In the genomic region with DNA sequence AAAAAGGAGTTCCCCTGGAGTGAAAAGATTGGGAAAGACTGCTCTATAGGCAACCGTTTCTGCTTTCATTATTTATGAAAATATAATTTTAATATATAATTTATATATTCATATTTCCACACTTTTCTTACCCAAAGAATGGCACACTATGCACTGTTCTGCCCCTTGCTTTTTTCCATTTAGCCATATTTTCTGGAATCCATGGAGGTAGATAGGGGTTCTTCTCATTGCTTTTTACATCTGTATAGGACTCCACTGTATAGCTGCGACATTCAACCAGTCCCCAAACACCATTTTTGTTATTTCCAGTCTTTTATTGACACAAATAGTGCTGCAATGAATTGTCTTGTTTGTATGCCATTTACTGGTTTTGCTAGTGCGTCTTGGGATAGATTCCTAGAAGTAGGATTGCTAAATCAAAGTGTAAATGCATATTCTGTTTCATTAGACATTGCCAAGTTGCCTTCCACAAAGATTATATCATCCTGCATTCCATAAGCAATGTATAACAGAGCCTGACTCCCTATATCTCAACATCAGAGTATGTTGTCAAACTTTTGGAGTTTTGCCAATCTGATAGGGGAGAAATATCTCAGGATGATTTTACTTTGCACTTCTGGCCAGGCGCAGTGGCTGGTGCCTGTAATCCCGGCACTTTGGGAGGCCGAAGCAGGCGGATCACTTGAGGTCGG, we compare ENCODE assay signal across 19 cellular contexts. TPM values are rescaled to one million over a fixed set of nuclear protein-coding genes. Genes with fewer than 3 reads are reported as not detected.
DNase-seq lines count a peak whose midpoint lies in the region; ATAC-seq and TF ChIP-seq lines count a peak whose summit lies in the region.
"Had no signal": no experiment of that assay in that cellular context is flagged by ENCODE, and none has a peak within 500 bp of the region (broad histone marks: within the 10 kb centered on the region; RNA-seq: fewer than 3 reads in every experiment).

No MANE protein-coding gene starts in this region.

- H3K4me1 ChIP-seq in adipocyte (ENCODE audit: control insufficient read depth, insufficient read depth, low read length), result peaks cover 12% of the 10 kb centered on the region
- H3K4me1 ChIP-seq: ascending aorta, esophagus muscularis mucosa, upper lobe of right lung had no signal

- no peaks in the 10 kb centered on the region for H3K9me3 Mint-ChIP-seq in immature natural killer cell
- H3K9me3 Mint-ChIP-seq: dendritic cell treated with granulocyte-macrophage colony-stimulating factor and Interleukin-4, amounts not matched to agents 40 ng/mL and 50 ng/mL, for 4 days had no signal

- H3K4me1 Mint-ChIP-seq in immature natural killer cell, result peaks cover 5 to 15% of the 10 kb centered on the region in 2 donors
- H3K4me1 Mint-ChIP-seq: naive B cell had no signal

- H3K27me3 Mint-ChIP-seq in immature natural killer cell (ENCODE audit: low read depth in 3 of 3), result peaks cover 6 to 20% (median 13%) of the 10 kb centered on the region in 3 donors

- no peaks in the 10 kb centered on the region for H3K27me3 ChIP-seq in adipocyte (replicated peaks; ENCODE audit: control insufficient read depth, insufficient read depth, low read length)
- H3K27me3 ChIP-seq: ascending aorta, esophagus muscularis mucosa, upper lobe of right lung had no signal

- ATAC-seq in GM21381 (IDR thresholded peaks at IDR 0.05; ENCODE audit: unreplicated experiment) (no peak), HG03439 (IDR thresholded peaks at IDR 0.05; ENCODE audit: unreplicated experiment) (no peak)
- ATAC-seq: Right ventricle myocardium inferior, upper lobe of right lung had no signal

- H3K4me3 Mint-ChIP-seq in immature natural killer cell, result no peak overlapping the region
- H3K4me3 Mint-ChIP-seq: dendritic cell treated with granulocyte-macrophage colony-stimulating factor and Interleukin-4, amounts not matched to agents 40 ng/mL and 50 ng/mL, for 4 days; naive B cell had no signal

- H3K36me3 Mint-ChIP-seq in immature natural killer cell, result no peaks in the 10 kb centered on the region
- H3K36me3 Mint-ChIP-seq: naive B cell had no signal

- H3K9ac ChIP-seq in adipocyte (ENCODE audit: low read length), result no peak overlapping the region

- no peaks in the 10 kb centered on the region for H3K36me3 ChIP-seq in adipocyte (ENCODE audit: control insufficient read depth, insufficient read depth, low read length, severe bottlenecking)
- H3K36me3 ChIP-seq: ascending aorta, esophagus muscularis mucosa, upper lobe of right lung had no signal

- H3K9me3 ChIP-seq in adipocyte (ENCODE audit: control insufficient read depth, low read length), result no peaks in the 10 kb centered on the region
- H3K9me3 ChIP-seq: ascending aorta, esophagus muscularis mucosa, upper lobe of right lung had no signal

- TF ChIP-seq CTCF in AG04449 (IDR thresholded peaks at IDR 0.05; ENCODE audit: insufficient read depth, low read length, missing control alignments), result no peak
- TF ChIP-seq CTCF in fibroblast of the aortic adventitia (IDR thresholded peaks at IDR 0.05; ENCODE audit: insufficient read depth, low read length), result no peak

- CTCF ChIA-PET in AG04449 (lab: Yijun Ruan, JAX), result interaction anchor here (2.3 to 3.0 kb wide), 2 partner anchors 40 to 192 kb away, joined by 7 to 10 read pairs; no protein-coding TSS in a partner anchor

- POLR2A ChIA-PET in AG04449 (lab: Yijun Ruan, JAX), result interaction anchor here (0.6 kb wide), 1 partner anchor 240 kb away, joined by 3 read pairs; no protein-coding TSS in a partner anchor

- H3K4me3 ChIP-seq in AG04449 (ENCODE audit: low read depth, low read length), result no peak overlapping the region
- no peak overlapping the region for H3K4me3 ChIP-seq in adipocyte (ENCODE audit: low read length)
- no peak overlapping the region for H3K4me3 ChIP-seq in fibroblast of the aortic adventitia (ENCODE audit: low read depth, low read length)
- H3K4me3 ChIP-seq: ascending aorta, esophagus muscularis mucosa, upper lobe of right lung had no signal

- H3K27ac Mint-ChIP-seq in immature natural killer cell, result no peak overlapping the region
- H3K27ac Mint-ChIP-seq: dendritic cell treated with granulocyte-macrophage colony-stimulating factor and Interleukin-4, amounts not matched to agents 40 ng/mL and 50 ng/mL, for 4 days; naive B cell had no signal

- DNase-seq in AG04449 (ENCODE audit: low read depth, low spot score) (peak; percentile 59), HT-29 (ENCODE audit: low spot score) (peak; percentile 25), adipocyte (ENCODE audit: low read depth) (peak; percentile 87), fibroblast of the aortic adventitia (ENCODE audit: low read depth) (peak; percentile 81), immature natural killer cell (no peak)
- no peak for DNase-seq in activated CD4-positive, alpha-beta T cell treated with anti-CD3 and anti-CD28 coated beads for 48 hours
- DNase-seq: activated gamma-delta T cell; naive B cell; NCI-H1930; NCI-H748 treated with DMSO at 0.1 percent for 48 hours; posterior cingulate gyrus; stimulated activated naive CD4-positive, alpha-beta T cell treated with Interleukin-2 at 50 U/mL for 16 hours; upper lobe of right lung had no signal

RNA-seq across cellular contexts. Expression of a gene that starts 26.6 kb away (rescaled TPM):
- total RNA-seq in HT-29 (2014; rRNA removed; shearing (Covaris generic)), result not detected in 2 replicates
- total RNA-seq in fibroblast of the aortic adventitia (ENCODE audit: low replicate concordance), result 3.5 and 3.7 TPM in 2 replicates
- under 1 TPM in 1 of 3 donors, not detected in 2; 0.12 TPM for polyA plus RNA-seq in immature natural killer cell

Comparison
In these comparisons a context has a peak if more than half of its experiments do, and no peak if none do; other contexts are left out.
1. DNase-seq: peak in AG04449 (single experiment), HT-29 (single experiment), adipocyte (single experiment) and fibroblast of the aortic adventitia (single experiment); none in activated CD4-positive, alpha-beta T cell treated with anti-CD3 and anti-CD28 coated beads for 48 hours (single experiment) and immature natural killer cell (0 of 3).